ENCODE assay signal across 3 cellular contexts in genomic region chr1:29335573-29335972, GRCh38.
"Had no signal": no experiment of that assay in that cellular context is flagged by ENCODE, and none has a peak within 500 bp of the region (broad histone marks: within the 10 kb centered on the region; RNA-seq: fewer than 3 reads in every experiment).

No MANE protein-coding gene starts in this region.

- H3K4me3 ChIP-seq: GM12878 had no signal

- DNase-seq: GDM1, GF-D8 had no signal
